8 cellular contexts compared by ENCODE assay signal in genomic region chr10:14554091-14554842, GRCh38.
A peak's percentile ranks its signal among the peaks of the same experiment; 100 is the strongest.
DNase-seq lines count a peak whose midpoint lies in the region; ATAC-seq and TF ChIP-seq lines count a peak whose summit lies in the region.

No MANE protein-coding gene starts in this region.

- no peaks in the 10 kb centered on the region for H3K9me3 Mint-ChIP-seq in CD8-positive, alpha-beta memory T cell
- H3K9me3 Mint-ChIP-seq in activated naive CD8-positive, alpha-beta T cell (ENCODE audit: low read depth), result no peaks in the 10 kb centered on the region
- H3K9me3 Mint-ChIP-seq in neural progenitor cell, result no peaks in the 10 kb centered on the region

- H3K9me3 ChIP-seq in CD8-positive, alpha-beta memory T cell (ENCODE audit: low read length), result no peaks in the 10 kb centered on the region
- no peaks in the 10 kb centered on the region for H3K9me3 ChIP-seq in mesenchymal stem cell (ENCODE audit: control insufficient read depth, low read length)
- H3K9me3 ChIP-seq in neural progenitor cell (ENCODE audit: low read depth), result no peaks in the 10 kb centered on the region

- no peaks in the 10 kb centered on the region for H3K27me3 Mint-ChIP-seq in CD8-positive, alpha-beta memory T cell
- no peaks in the 10 kb centered on the region for H3K27me3 Mint-ChIP-seq in activated naive CD8-positive, alpha-beta T cell
- H3K27me3 Mint-ChIP-seq in neural progenitor cell (ENCODE audit: insufficient read depth, low read depth), result no peaks in the 10 kb centered on the region

- no peak overlapping the region for H2BK12ac ChIP-seq in mesenchymal stem cell (ENCODE audit: low read length in 2 of 2)

- peak overlapping the region; percentile 3 for H3K27ac ChIP-seq in CD8-positive, alpha-beta memory T cell (ENCODE audit: low read depth, low read length)
- H3K27ac ChIP-seq in mesenchymal stem cell (ENCODE audit: low read length, poor library complexity, severe bottlenecking) (no peak overlapping the region), neural progenitor cell (no peak overlapping the region)

- peaks cover 22% of the 10 kb centered on the region for H3K79me2 ChIP-seq in neural progenitor cell (ENCODE audit: low read depth)

- H2AFZ ChIP-seq in mesenchymal stem cell (ENCODE audit: low read depth, low read length) (no peak overlapping the region), neural progenitor cell (replicated peaks) (no peak overlapping the region)

- CTCF ChIA-PET in CD8-positive, alpha-beta memory T cell (lab: Charles Lee), result interaction anchor here (0.8 to 2.3 kb wide), 9 partner anchors 9 to 339 kb away, joined by 3 to 8 read pairs (median 4); no protein-coding TSS in a partner anchor

- peak in 1 of 5 donors; percentile 34 for DNase-seq in CD8-positive, alpha-beta memory T cell
- DNase-seq in Kasumi-1 (lab: John Stamatoyannopoulos, UW) (peak; percentile 64 to 74), mesenchymal stem cell (no peak), NCI-H1105 treated with DMSO at 0.1 percent for 48 hours (lab: John Stamatoyannopoulos, UW) (no peak), neural progenitor cell (ENCODE audit: low spot score) (no peak), AG20443 (ENCODE audit: low spot score) (no peak)

- peak overlapping the region; percentile 2 for H2BK15ac ChIP-seq in mesenchymal stem cell (ENCODE audit: low read depth, poor library complexity, severe bottlenecking)

- H3K79me1 ChIP-seq in mesenchymal stem cell (replicated peaks; ENCODE audit: low read length, poor library complexity, severe bottlenecking), result peaks cover 19% of the 10 kb centered on the region

- POLR2A ChIA-PET in CD8-positive, alpha-beta memory T cell (lab: Charles Lee), result interaction anchor here (0.6 to 1.4 kb wide), 6 partner anchors 8 to 34 kb away, joined by 3 to 6 read pairs (median 4); no protein-coding TSS in a partner anchor

- H3K4me3 Mint-ChIP-seq in CD8-positive, alpha-beta memory T cell, result peak overlapping the region; percentile 12 to 76 (median 71)
- peak overlapping the region; percentile 74 for H3K4me3 Mint-ChIP-seq in activated naive CD8-positive, alpha-beta T cell
- H3K4me3 Mint-ChIP-seq in neural progenitor cell, result no peak overlapping the region

- ATAC-seq in HG03432 (IDR thresholded peaks at IDR 0.05; ENCODE audit: unreplicated experiment), result no peak

- no peak overlapping the region for H2AK5ac ChIP-seq in mesenchymal stem cell (ENCODE audit: low read length, severe bottlenecking)

- H3K23ac ChIP-seq in mesenchymal stem cell (ENCODE audit: low read length in 2 of 2), result no peak overlapping the region

- H3F3A ChIP-seq in neural progenitor cell (ENCODE audit: low read depth), result peaks cover 3% of the 10 kb centered on the region

- H3K4me2 ChIP-seq in mesenchymal stem cell (ENCODE audit: low read length, poor library complexity, severe bottlenecking) (no peak overlapping the region), neural progenitor cell (no peak overlapping the region)

- peak overlapping the region; percentile 76 to 98 (median 92) for H3K27ac Mint-ChIP-seq in CD8-positive, alpha-beta memory T cell
- peak overlapping the region; percentile 91 for H3K27ac Mint-ChIP-seq in activated naive CD8-positive, alpha-beta T cell
- no peak overlapping the region for H3K27ac Mint-ChIP-seq in neural progenitor cell

- peaks cover 91 to 100% (median 100%) of the 10 kb centered on the region in 3 donors for H3K4me1 Mint-ChIP-seq in CD8-positive, alpha-beta memory T cell
- H3K4me1 Mint-ChIP-seq in activated naive CD8-positive, alpha-beta T cell (ENCODE audit: low read depth), result peaks cover 94% of the 10 kb centered on the region
- peaks cover 41% of the 10 kb centered on the region for H3K4me1 Mint-ChIP-seq in neural progenitor cell

- peaks cover 10% of the 10 kb centered on the region for H4K20me1 ChIP-seq in neural progenitor cell (ENCODE audit: low read depth)

- no peak overlapping the region for H3K14ac ChIP-seq in mesenchymal stem cell (ENCODE audit: low read length in 2 of 2)

- no peaks in the 10 kb centered on the region for H3K27me3 ChIP-seq in CD8-positive, alpha-beta memory T cell (ENCODE audit: insufficient read depth, low read length, poor library complexity, severe bottlenecking)
- H3K27me3 ChIP-seq in mesenchymal stem cell (ENCODE audit: control insufficient read depth in 1 of 2, insufficient read depth in 1 of 2, low read length in 2 of 2), result no peaks in the 10 kb centered on the region
- no peaks in the 10 kb centered on the region for H3K27me3 ChIP-seq in neural progenitor cell

- H3K4ac ChIP-seq in mesenchymal stem cell (ENCODE audit: low read depth in 1 of 2, low read length in 2 of 2), result no peak overlapping the region

- H2BK5ac ChIP-seq in mesenchymal stem cell (ENCODE audit: low read depth, low read length, poor library complexity, severe bottlenecking), result no peak overlapping the region

- H3K4me1 ChIP-seq in CD8-positive, alpha-beta memory T cell (ENCODE audit: insufficient read depth, low read length), result peaks cover 100% of the 10 kb centered on the region
- H3K4me1 ChIP-seq in mesenchymal stem cell (ENCODE audit: control insufficient read depth, insufficient read depth, low read depth, low read length), result peaks cover 11% of the 10 kb centered on the region
- H3K4me1 ChIP-seq in neural progenitor cell, result peaks cover 7% of the 10 kb centered on the region

- H3K9ac ChIP-seq in mesenchymal stem cell (ENCODE audit: low read length) (no peak overlapping the region), neural progenitor cell (no peak overlapping the region)

- no peak overlapping the region for H4K91ac ChIP-seq in mesenchymal stem cell (ENCODE audit: low read length)

- H3K4me3 ChIP-seq in CD8-positive, alpha-beta memory T cell (ENCODE audit: low read length), result peak overlapping the region; percentile 2
- H3K4me3 ChIP-seq in mesenchymal stem cell (ENCODE audit: insufficient read depth in 1 of 2, low read depth in 1 of 2, low read length in 2 of 2) (no peak overlapping the region), neural progenitor cell (no peak overlapping the region)

- no peak for TF ChIP-seq CTCF in neural progenitor cell (IDR thresholded peaks at IDR 0.05)

- peak overlapping the region; percentile 51 for H4K8ac ChIP-seq in mesenchymal stem cell (ENCODE audit: low read length)

- H3K36me3 ChIP-seq in CD8-positive, alpha-beta memory T cell (ENCODE audit: insufficient read depth, low read length), result peaks cover 5% of the 10 kb centered on the region
- no peaks in the 10 kb centered on the region for H3K36me3 ChIP-seq in mesenchymal stem cell (ENCODE audit: control insufficient read depth in 1 of 2, insufficient read depth in 2 of 2, low read depth in 1 of 2, low read length in 2 of 2)
- H3K36me3 ChIP-seq in neural progenitor cell, result no peaks in the 10 kb centered on the region

- 80% methylated on average over 4 of the region's 5 CpGs for WGBS in mesenchymal stem cell

- H3K36me3 Mint-ChIP-seq in CD8-positive, alpha-beta memory T cell, result peaks cover 0 to 60% (median 29%) of the 10 kb centered on the region in 3 donors
- peaks cover 21% of the 10 kb centered on the region for H3K36me3 Mint-ChIP-seq in activated naive CD8-positive, alpha-beta T cell
- peaks cover 5% of the 10 kb centered on the region for H3K36me3 Mint-ChIP-seq in neural progenitor cell

- no peak overlapping the region for H2BK120ac ChIP-seq in mesenchymal stem cell (ENCODE audit: low read depth, low read length)

- peak overlapping the region in 1 of 2 experiments; percentile 5 for H3K18ac ChIP-seq in mesenchymal stem cell (ENCODE audit: low read depth in 1 of 2, low read length in 2 of 2)

Comparison
In these comparisons a context has a peak if more than half of its experiments do, and no peak if none do; other contexts are left out.
1. DNase-seq: peak in Kasumi-1 (2 of 2); none in mesenchymal stem cell (single experiment), NCI-H1105 treated with DMSO at 0.1 percent for 48 hours (single experiment), neural progenitor cell (single experiment) and AG20443 (single experiment).